ENCODE assay signal across 1 cellular context in genomic region chr12:108515916-108516315, GRCh38.
TF ChIP-seq lines count a peak whose summit lies in the region.

No MANE protein-coding gene starts in this region.

TF ChIP-seq in HCT116, 20 proteins besides CTCF, POLR2A, EP300 and RAD21 (continued from another document):
- TF ChIP-seq REST (IDR thresholded peaks at IDR 0.05; ENCODE audit: low read depth): no peak
- TF ChIP-seq JUND (IDR thresholded peaks at IDR 0.05): no peak
- TF ChIP-seq FOSL1 (IDR thresholded peaks at IDR 0.05; ENCODE audit: low read depth): no peak
- no peak for TF ChIP-seq YY1 (IDR thresholded peaks at IDR 0.05; ENCODE audit: extremely low read depth, insufficient replicate concordance, low read depth, low read length)
- no peak for TF ChIP-seq EGR1 (IDR thresholded peaks at IDR 0.05; ENCODE audit: low read depth)
- no peak for TF ChIP-seq CEBPB (IDR thresholded peaks at IDR 0.05; ENCODE audit: low read depth)
- TF ChIP-seq SRF (IDR thresholded peaks at IDR 0.05; ENCODE audit: low read depth): no peak
- no peak for TF ChIP-seq ELF1 (IDR thresholded peaks at IDR 0.05; ENCODE audit: borderline replicate concordance, low read depth)
- TF ChIP-seq SIN3A (IDR thresholded peaks at IDR 0.05; ENCODE audit: low read depth): no peak
- TF ChIP-seq TCF7L2 (IDR thresholded peaks at IDR 0.05; ENCODE audit: borderline replicate concordance, extremely low read depth, insufficient read depth, insufficient read length): no peak
